24 cellular contexts compared by ENCODE assay signal in genomic region chr21:32909393-32909792, GRCh38.
"Had no signal": no experiment of that assay in that cellular context is flagged by ENCODE, and none has a peak within 500 bp of the region (broad histone marks: within the 10 kb centered on the region; RNA-seq: fewer than 3 reads in every experiment).

No MANE protein-coding gene starts in this region.

- H3K36me3 ChIP-seq: brain microvascular endothelial cell, cardiac muscle cell had no signal

- ATAC-seq: activated T-helper 17 cell treated with anti-CD3 and anti-CD28 coated beads, Interleukin-2, amount 50 U/mL, for 72 hours had no signal

- H3K4me3 ChIP-seq: cardiac muscle cell, PC-9 had no signal

- H3K27me3 ChIP-seq: cardiac muscle cell had no signal

- H3K27ac ChIP-seq: brain microvascular endothelial cell, cardiac muscle cell, PC-9 had no signal

- FAIRE-seq: colon had no signal

- DNase-seq: activated B cell treated with CpG ODN at 0.5 μM for 24 hours; activated CD4-positive, alpha-beta memory T cell treated with anti-CD3 and anti-CD28 coated beads for 36 hours; activated CD4-positive, alpha-beta T cell treated with anti-CD3 and anti-CD28 coated beads for 1 hour; activated CD4-positive, alpha-beta T cell treated with anti-CD3 and anti-CD28 coated beads, Interleukin-2, amount 10 ng/mL, durations not matched to agents 7 days and 5 days; activated CD8-positive, alpha-beta memory T cell treated with anti-CD3 and anti-CD28 coated beads for 24 hours; activated gamma-delta T cell; activated naive CD4-positive, alpha-beta T cell treated with anti-CD3 and anti-CD28 coated beads for 36 hours; activated T-cell treated with anti-CD3 and anti-CD28 coated beads, Interleukin-2, amount 50 U/mL, for 48 hours; amygdala; brain microvascular endothelial cell; cerebellar nuclear complex; KG1; NCI-H1092; NCI-H1930; NCI-H2171; NCI-H2227 treated with DMSO at 0.1 percent for 48 hours; NCI-H446 treated with DMSO at 0.1 percent for 48 hours; NCI-H524 treated with DMSO at 0.1 percent for 48 hours; NCI-H774; PC-9; SHP77 treated with DMSO at 0.1 percent for 48 hours had no signal

- H3K4me2 ChIP-seq: PC-9 had no signal
